16 cellular contexts compared by ENCODE assay signal in the genomic region with DNA sequence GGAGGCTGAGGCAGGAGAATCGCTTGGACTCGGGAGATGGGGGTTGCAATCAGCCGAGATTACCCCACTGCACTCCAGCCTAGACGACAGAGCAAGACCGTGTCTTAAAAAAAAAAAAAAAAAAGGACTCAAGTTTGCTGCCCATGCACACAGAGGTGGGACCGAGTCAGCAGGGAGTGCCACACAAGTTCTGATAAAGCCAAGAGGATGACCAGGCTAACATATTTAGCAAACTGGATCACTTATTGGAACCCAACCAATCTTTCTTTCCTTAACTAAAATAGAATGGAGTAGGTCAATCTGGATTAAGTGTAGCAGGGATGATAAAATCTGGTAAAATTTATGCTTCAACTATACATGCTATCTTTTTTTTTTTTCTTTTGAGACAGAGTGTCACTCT.
"Had no signal": no experiment of that assay in that cellular context is flagged by ENCODE, and none has a peak within 500 bp of the region (broad histone marks: within the 10 kb centered on the region; RNA-seq: fewer than 3 reads in every experiment).

No MANE protein-coding gene starts in this region.

- ATAC-seq: pancreas had no signal

- DNase-seq: activated CD4-positive, alpha-beta T cell treated with anti-CD3 and anti-CD28 coated beads, Interleukin-2, amount 50 U/mL, for 48 hours; activated CD4-positive, CD25-positive, alpha-beta regulatory T cell treated with anti-CD3 and anti-CD28 coated beads, Interleukin-2, amount 50 U/mL, for 72 hours; activated effector memory CD4-positive, alpha-beta T cell treated with Interleukin-2 at 50 U/mL for 16 hours; activated naive CD4-positive, alpha-beta T cell treated with anti-CD3 and anti-CD28 coated beads, Interleukin-2, amount 50 U/mL, for 16 hours; activated T-cell treated with anti-CD3 and anti-CD28 coated beads, Interleukin-2, amount 50 U/mL, for 24 hours; central memory CD4-positive, alpha-beta T cell; cortex of kidney; effector CD8-positive, alpha-beta T cell; midbrain; pancreas; sigmoid colon; stimulated activated CD4-positive, alpha-beta T cell treated with anti-CD3 and anti-CD28 coated beads, Interleukin-2, amount 100 ng/mL, for 24 hours; stomach; T-helper 9 cell; testis had no signal

- H3K27ac Mint-ChIP-seq: activated T-cell treated with anti-CD3 and anti-CD28 coated beads, Interleukin-2, amount 50 U/mL, for 24 hours; brain had no signal

- H3K4me3 Mint-ChIP-seq: activated T-cell treated with anti-CD3 and anti-CD28 coated beads, Interleukin-2, amount 50 U/mL, for 24 hours; brain had no signal

- H3K27me3 Mint-ChIP-seq: activated T-cell treated with anti-CD3 and anti-CD28 coated beads, Interleukin-2, amount 50 U/mL, for 24 hours had no signal

- H3K4me1 Mint-ChIP-seq: brain had no signal
